ENCODE assay signal across 12 cellular contexts in the genomic region with DNA sequence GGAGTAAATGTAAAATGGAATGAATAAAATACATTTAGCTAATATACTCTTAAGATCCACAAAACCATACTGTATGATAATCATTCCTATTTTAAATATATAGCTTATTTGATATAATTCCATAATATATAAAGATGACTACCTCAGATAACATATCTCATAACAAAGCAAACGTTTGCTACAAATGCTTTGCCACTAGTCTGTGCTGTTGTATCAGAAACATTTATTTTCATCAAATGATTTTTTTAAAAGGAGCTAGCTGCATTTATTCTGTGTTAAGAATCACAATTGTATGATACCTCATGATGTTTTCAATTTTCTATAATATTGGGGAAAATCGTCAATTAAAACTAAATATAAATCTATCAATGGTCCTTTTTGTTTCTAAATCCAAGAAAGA.
A peak's percentile ranks its signal among the peaks of the same experiment; 100 is the strongest.
DNase-seq lines count a peak whose midpoint lies in the region; ATAC-seq and TF ChIP-seq lines count a peak whose summit lies in the region.
"Had no signal": no experiment of that assay in that cellular context is flagged by ENCODE, and none has a peak within 500 bp of the region (broad histone marks: within the 10 kb centered on the region; RNA-seq: fewer than 3 reads in every experiment).

No MANE protein-coding gene starts in this region.

- H3K9me2 ChIP-seq in neural cell (ENCODE audit: insufficient read depth, low read length), result no peaks in the 10 kb centered on the region

- H3K27me3 Mint-ChIP-seq in HFFc6 (ENCODE audit: insufficient read depth) (no peaks in the 10 kb centered on the region), endothelial cell (ENCODE audit: unreplicated experiment) (no peaks in the 10 kb centered on the region)
- H3K27me3 Mint-ChIP-seq in stimulated activated naive CD8-positive, alpha-beta T cell treated with anti-CD3 and anti-CD28 coated beads, Interleukin-15, amount 100 ng/mL, for 72 hours, result no peaks in the 10 kb centered on the region
- H3K27me3 Mint-ChIP-seq: activated naive CD4-positive, alpha-beta T cell treated with anti-CD3 and anti-CD28 coated beads, Interleukin-2, amount 50 U/mL, for 24 hours had no signal

- H2AFZ ChIP-seq in neural cell (ENCODE audit: low read depth, low read length), result no peak overlapping the region

- H3K4me2 ChIP-seq in neural cell (ENCODE audit: low read length), result no peak overlapping the region
- H3K4me2 ChIP-seq: KMS-11 had no signal

- H3K27me3 ChIP-seq in neural cell (ENCODE audit: insufficient read depth, low read depth, low read length), result no peaks in the 10 kb centered on the region
- H3K27me3 ChIP-seq: tibial artery had no signal

- TF ChIP-seq RAD21 in neural cell (conservative IDR thresholded peaks at IDR 0.05), result peak; percentile 86

- no peaks in the 10 kb centered on the region for H3F3A ChIP-seq in neural cell (ENCODE audit: insufficient read depth, low read length, poor library complexity, severe bottlenecking)

- H4K20me1 ChIP-seq in neural cell (ENCODE audit: insufficient read depth), result no peaks in the 10 kb centered on the region

- H3K9ac ChIP-seq in neural cell (ENCODE audit: low read length), result no peak overlapping the region
- H3K9ac ChIP-seq: KMS-11 had no signal

- no peak overlapping the region for H3K27ac Mint-ChIP-seq in HFFc6
- no peak overlapping the region for H3K27ac Mint-ChIP-seq in stimulated activated naive CD8-positive, alpha-beta T cell treated with anti-CD3 and anti-CD28 coated beads, Interleukin-15, amount 100 ng/mL, for 72 hours
- H3K27ac Mint-ChIP-seq in endothelial cell (ENCODE audit: unreplicated experiment), result no peak overlapping the region
- H3K27ac Mint-ChIP-seq: activated naive CD4-positive, alpha-beta T cell treated with anti-CD3 and anti-CD28 coated beads, Interleukin-2, amount 50 U/mL, for 24 hours had no signal

- H3K27ac ChIP-seq in neural cell (ENCODE audit: low read length), result no peak overlapping the region
- H3K27ac ChIP-seq: KMS-11, tibial artery had no signal

- DNase-seq in HFFc6, result peak; percentile 19
- peak; percentile 19 for DNase-seq in NCI-H2196 (lab: John Stamatoyannopoulos, UW; ENCODE audit: unreplicated experiment)
- DNase-seq in choroid plexus epithelial cell (ENCODE audit: low read depth), result peak; percentile 57
- DNase-seq in iPS-NIHi7 (ENCODE audit: extremely low spot score), result no peak
- DNase-seq in stimulated activated naive CD8-positive, alpha-beta T cell treated with anti-CD3 and anti-CD28 coated beads, Interleukin-15, amount 100 ng/mL, for 72 hours, result no peak
- DNase-seq in endothelial cell (ENCODE audit: low spot score), result no peak
- DNase-seq: stimulated activated CD4-positive, alpha-beta T cell treated with anti-CD3 and anti-CD28 coated beads, Interleukin-12 subunit alpha, Interleukin-12 subunit beta, amount 100 ng/mL, for 4 hours; tibial artery had no signal

- H3K4me3 ChIP-seq in choroid plexus epithelial cell (ENCODE audit: low read depth, low read length) (no peak overlapping the region), neural cell (ENCODE audit: low read length) (no peak overlapping the region)
- H3K4me3 ChIP-seq: tibial artery had no signal

- ATAC-seq in stimulated activated naive CD8-positive, alpha-beta T cell treated with anti-CD3 and anti-CD28 coated beads, Interleukin-15, amount 100 ng/mL, for 72 hours, result no peak
- no peak for ATAC-seq in GM21390 (IDR thresholded peaks at IDR 0.05; ENCODE audit: unreplicated experiment)

- H3K4me1 Mint-ChIP-seq in HFFc6 (ENCODE audit: low read depth) (peaks cover 12% of the 10 kb centered on the region; the same call in 1 of the 2 replicates), endothelial cell (ENCODE audit: unreplicated experiment) (no peaks in the 10 kb centered on the region)
- no peaks in the 10 kb centered on the region for H3K4me1 Mint-ChIP-seq in stimulated activated naive CD8-positive, alpha-beta T cell treated with anti-CD3 and anti-CD28 coated beads, Interleukin-15, amount 100 ng/mL, for 72 hours
- H3K4me1 Mint-ChIP-seq: activated naive CD4-positive, alpha-beta T cell treated with anti-CD3 and anti-CD28 coated beads, Interleukin-2, amount 50 U/mL, for 24 hours had no signal

- H3K9me3 ChIP-seq in neural cell (ENCODE audit: low read length), result no peaks in the 10 kb centered on the region
- H3K9me3 ChIP-seq: tibial artery had no signal

- H3K36me3 Mint-ChIP-seq in HFFc6 (ENCODE audit: low read depth) (no peaks in the 10 kb centered on the region), endothelial cell (ENCODE audit: low read depth, unreplicated experiment) (no peaks in the 10 kb centered on the region)
- H3K36me3 Mint-ChIP-seq: activated naive CD4-positive, alpha-beta T cell treated with anti-CD3 and anti-CD28 coated beads, Interleukin-2, amount 50 U/mL, for 24 hours had no signal

- no peaks in the 10 kb centered on the region for H3K36me3 ChIP-seq in neural cell (ENCODE audit: insufficient read depth, low read length)
- H3K36me3 ChIP-seq: tibial artery had no signal

- H3K9me3 Mint-ChIP-seq in HFFc6 (no peaks in the 10 kb centered on the region), endothelial cell (ENCODE audit: unreplicated experiment) (no peaks in the 10 kb centered on the region)
- no peaks in the 10 kb centered on the region for H3K9me3 Mint-ChIP-seq in stimulated activated naive CD8-positive, alpha-beta T cell treated with anti-CD3 and anti-CD28 coated beads, Interleukin-15, amount 100 ng/mL, for 72 hours
- H3K9me3 Mint-ChIP-seq: activated naive CD4-positive, alpha-beta T cell treated with anti-CD3 and anti-CD28 coated beads, Interleukin-2, amount 50 U/mL, for 24 hours had no signal

- no peaks in the 10 kb centered on the region for H3K79me2 ChIP-seq in neural cell (replicated peaks; ENCODE audit: insufficient read depth, low read length)

- H3K4me3 Mint-ChIP-seq in HFFc6, result no peak overlapping the region
- H3K4me3 Mint-ChIP-seq in stimulated activated naive CD8-positive, alpha-beta T cell treated with anti-CD3 and anti-CD28 coated beads, Interleukin-15, amount 100 ng/mL, for 72 hours, result no peak overlapping the region
- H3K4me3 Mint-ChIP-seq in endothelial cell (ENCODE audit: unreplicated experiment), result no peak overlapping the region
- H3K4me3 Mint-ChIP-seq: activated naive CD4-positive, alpha-beta T cell treated with anti-CD3 and anti-CD28 coated beads, Interleukin-2, amount 50 U/mL, for 24 hours had no signal

- no peak for TF ChIP-seq EP300 in neural cell (conservative IDR thresholded peaks at IDR 0.05; ENCODE audit: poor library complexity, severe bottlenecking)

- TF ChIP-seq CTCF in HFFc6 (IDR thresholded peaks at IDR 0.05) (peak; percentile 75), choroid plexus epithelial cell (conservative IDR thresholded peaks at IDR 0.05; ENCODE audit: low read depth, low read length) (peak; percentile 59), neural cell (IDR thresholded peaks at IDR 0.05; ENCODE audit: poor library complexity, severe bottlenecking) (peak; percentile 81), endothelial cell (IDR thresholded peaks at IDR 0.05; ENCODE audit: unreplicated experiment) (no peak)

TF ChIP-seq in neural cell, 6 proteins besides CTCF, POLR2A, EP300 and RAD21:
- TF ChIP-seq MXI1 (conservative IDR thresholded peaks at IDR 0.05; ENCODE audit: poor library complexity, severe bottlenecking) (no peak), SMC3 (conservative IDR thresholded peaks at IDR 0.05; ENCODE audit: poor library complexity) (peak; percentile 80), TAF1 (IDR thresholded peaks at IDR 0.05; ENCODE audit: low read depth) (no peak)

Comparison
In these comparisons a context has a peak if more than half of its experiments do, and no peak if none do; other contexts are left out.
1. DNase-seq: peak in HFFc6 (single experiment), NCI-H2196 (single experiment) and choroid plexus epithelial cell (single experiment); none in iPS-NIHi7 (single experiment), stimulated activated naive CD8-positive, alpha-beta T cell treated with anti-CD3 and anti-CD28 coated beads, Interleukin-15, amount 100 ng/mL, for 72 hours (0 of 2) and endothelial cell (single experiment).